Comparison of ENCODE assay signal across 8 cellular contexts in genomic region chr14:32078030-32078793, GRCh38. TPM values are rescaled to one million over a fixed set of nuclear protein-coding genes. Genes with fewer than 3 reads are reported as not detected.
DNase-seq lines count a peak whose midpoint lies in the region; ATAC-seq, FAIRE-seq and TF ChIP-seq lines count a peak whose summit lies in the region.

No MANE protein-coding gene starts in this region.

- H3K27ac ChIP-seq in mammary epithelial cell (ENCODE audit: insufficient read depth, low read depth, low read length) (peak overlapping the region; percentile 97), small intestine (ENCODE audit: low read depth in 1 of 2, low read length in 1 of 2) (peak overlapping the region; percentile 97 to 99)

- no peaks in the 10 kb centered on the region for H4K20me1 ChIP-seq in mammary epithelial cell (ENCODE audit: insufficient read depth, low read length)

- H3K9me3 ChIP-seq in mammary epithelial cell (replicated peaks; ENCODE audit: insufficient read depth, low read length) (no peaks in the 10 kb centered on the region), small intestine (ENCODE audit: control insufficient read depth, low read depth) (no peaks in the 10 kb centered on the region)

- CTCF ChIA-PET in mammary epithelial cell (lab: Charles Lee; ENCODE audit: low non-redundant PET) = no interaction called here

- peak overlapping the region; percentile 67 for H3K4me2 ChIP-seq in mammary epithelial cell (ENCODE audit: insufficient read depth, low read depth, low read length)

- intact Hi-C loops in mammary epithelial cell (cut with micrococcal nuclease) = loop anchor here (5.0 kb wide), 2 partner anchors 84 to 566 kb away; no protein-coding TSS in a partner anchor

- TSS peak; percentile 34 for BruUV-seq in mammary epithelial cell (replicated peaks; lab: Mats Ljungman, UMichigan)

- peak overlapping the region; percentile 59 for H2AFZ ChIP-seq in mammary epithelial cell (ENCODE audit: low read depth, low read length)

- in situ Hi-C loops in mammary epithelial cell (cut with MboI; ENCODE audit: low sequenced_read_pairs in 2 of 2) = loop anchor here in 1 of 2 donors (10.0 kb wide), 3 partner anchors 143 to 397 kb away; no protein-coding TSS in a partner anchor

- H3K4me3 ChIP-seq in mammary epithelial cell (replicated peaks in 1 of 3; ENCODE audit: insufficient read depth in 1 of 3, low read depth in 2 of 3, low read length in 3 of 3) (peak overlapping the region; percentile 97 to 99 (median 98)), small intestine (ENCODE audit: low read depth in 1 of 2, low read length in 2 of 2) (peak overlapping the region; percentile 85 to 97)

- dilution Hi-C loops in mammary epithelial cell (cut with HindIII; ENCODE audit: low sequenced_read_pairs) = loop anchor here (5.0 kb wide), 1 partner anchor 66 kb away; no protein-coding TSS in a partner anchor

- H3K36me3 ChIP-seq in mammary epithelial cell (ENCODE audit: insufficient read depth, low read length) = no peaks in the 10 kb centered on the region
- H3K36me3 ChIP-seq in small intestine (ENCODE audit: control insufficient read depth in 2 of 2, insufficient read depth in 2 of 2, low read length in 2 of 2) = no peaks in the 10 kb centered on the region

- peaks cover 82% of the 10 kb centered on the region for H3K79me2 ChIP-seq in mammary epithelial cell (ENCODE audit: insufficient read depth, low read length)

- peak; percentile 64 for DNase-seq in NCI-H510A treated with DMSO at 0.1 percent for 48 hours (lab: John Stamatoyannopoulos, UW)
- DNase-seq in NCI-H510A (lab: John Stamatoyannopoulos, UW) = no peak
- peak; percentile 73 for DNase-seq in OCI-M1 (lab: John Stamatoyannopoulos, UW)
- peak; percentile 59 for DNase-seq in mammary epithelial cell
- peak; percentile 51 for DNase-seq in iris pigment epithelial cell (ENCODE audit: low read depth)
- DNase-seq in small intestine = peak; percentile 73
- no peak for DNase-seq in OCI-M2 (lab: John Stamatoyannopoulos, UW; ENCODE audit: unreplicated experiment)

- under 1% methylated on average over 18 of the region's 27 CpGs for WGBS in mammary epithelial cell (ENCODE audit: low coverage, missing lambda C conversion rate)
- WGBS in small intestine, 3 donors = 1 to 3% (median 3%) methylated on average over 27 of the region's 27 CpGs

- no peak for FAIRE-seq in small intestine (lab: Jason Lieb, UNC)

- H3K4me1 ChIP-seq in mammary epithelial cell (ENCODE audit: insufficient read depth, low read length) (no peaks in the 10 kb centered on the region), small intestine (ENCODE audit: control insufficient read depth in 2 of 2, insufficient read depth in 1 of 2, low read depth in 1 of 2, low read length in 1 of 2) (peaks cover 2 to 4% of the 10 kb centered on the region in 2 donors)

- H3K27me3 ChIP-seq in mammary epithelial cell (ENCODE audit: insufficient read depth, low read length) = no peaks in the 10 kb centered on the region
- no peaks in the 10 kb centered on the region for H3K27me3 ChIP-seq in small intestine (ENCODE audit: control insufficient read depth in 2 of 2, insufficient read depth in 2 of 2, low read length in 2 of 2)

- no peak for TF ChIP-seq CTCF in mammary epithelial cell (conservative IDR thresholded peaks at IDR 0.05 in 1 of 2, IDR thresholded peaks at IDR 0.05 in 1 of 2; ENCODE audit: extremely low read depth in 1 of 2, insufficient read depth in 1 of 2, low read depth in 1 of 2, low read length in 2 of 2)

- peak; percentile 13 for ATAC-seq in HG03432 (IDR thresholded peaks at IDR 0.05; ENCODE audit: unreplicated experiment)

- peak overlapping the region; percentile 99 for H3K9ac ChIP-seq in mammary epithelial cell (ENCODE audit: insufficient read depth, low read length)

RNA-seq across cellular contexts. Expression of gene ARHGAP5, which starts 1.1 kb away (rescaled TPM):
- 100 to 1,000 TPM; 107 to 221 TPM for total RNA-seq in mammary epithelial cell
- 19.8 TPM for polyA plus RNA-seq in mammary epithelial cell
- polyA minus RNA-seq in mammary epithelial cell = 51.0 TPM
- 10 to 100 TPM; 14.9 to 40.0 (median 24.9) TPM for polyA plus RNA-seq in small intestine

Comparison
In these comparisons a context has a peak if more than half of its experiments do, and no peak if none do; other contexts are left out.
1. DNase-seq: peak in NCI-H510A treated with DMSO at 0.1 percent for 48 hours (single experiment), OCI-M1 (single experiment), mammary epithelial cell (single experiment), iris pigment epithelial cell (single experiment) and small intestine (single experiment); none in NCI-H510A (single experiment) and OCI-M2 (single experiment).